In genomic region chr20:33951171-33951570, GRCh38 we compare ENCODE assay signal across 23 cellular contexts. TPM values are rescaled to one million over a fixed set of nuclear protein-coding genes. Genes with fewer than 3 reads are reported as not detected.
DNase-seq lines count a peak whose midpoint lies in the region; ATAC-seq, FAIRE-seq and TF ChIP-seq lines count a peak whose summit lies in the region.
"Had no signal": no experiment of that assay in that cellular context is flagged by ENCODE, and none has a peak within 500 bp of the region (broad histone marks: within the 10 kb centered on the region; RNA-seq: fewer than 3 reads in every experiment).

No MANE protein-coding gene starts in this region.

- POLR2A ChIA-PET in HEK293 (lab: Yijun Ruan, JAX) (interaction anchor here (0.7 kb wide), 1 partner anchor 689 kb away, joined by 3 read pairs; no protein-coding TSS in a partner anchor), HEK293T (lab: Yijun Ruan, JAX) (no interaction called here), K562 (lab: Yijun Ruan, JAX) (interaction anchor here (0.6 kb wide), 1 partner anchor 46 kb away, joined by 3 read pairs; no protein-coding TSS in a partner anchor)
- POLR2A ChIA-PET in CD4-positive, alpha-beta T cell (lab: Charles Lee), result no interaction called here

- no peak overlapping the region for H3K4me2 ChIP-seq in K562 (ENCODE audit: insufficient read depth, low read length)
- H3K4me2 ChIP-seq: BLaER1 had no signal

- no peaks in the 10 kb centered on the region for H3K79me2 ChIP-seq in K562 (ENCODE audit: control insufficient read depth, insufficient read depth, low read length)

- no peak for FAIRE-seq in K562 (lab: Jason Lieb, UNC)
- FAIRE-seq: A204.1, D721Med, G401.6, GM12891, GM19239 had no signal

- H3K9me3 ChIP-seq in HEK293 (ENCODE audit: control insufficient read depth, insufficient read depth, low read depth, low read length), result no peaks in the 10 kb centered on the region
- H3K9me3 ChIP-seq in K562 (replicated peaks; ENCODE audit: control insufficient read depth, insufficient read depth, low read depth, low read length), result peaks cover 16% of the 10 kb centered on the region
- H3K9me3 ChIP-seq in heart left ventricle, result peaks cover 0 to 32% (median 16%) of the 10 kb centered on the region in 12 donors
- H3K9me3 ChIP-seq in CD4-positive, alpha-beta T cell (ENCODE audit: control insufficient read depth, low read length), result peaks cover 23% of the 10 kb centered on the region
- H3K9me3 ChIP-seq: BE2C had no signal

- no peak overlapping the region for H3K4me3 Mint-ChIP-seq in CD4-positive, alpha-beta T cell
- H3K4me3 Mint-ChIP-seq: CD14-positive monocyte; CD4-positive, CD25-positive, alpha-beta regulatory T cell; CD8-positive, alpha-beta T cell had no signal

- ATAC-seq in K562, result no peak
- ATAC-seq in heart left ventricle, result no peak
- no peak for ATAC-seq in CD4-positive, alpha-beta T cell (ENCODE audit: poor library complexity)
- ATAC-seq: CD8-positive, alpha-beta T cell had no signal

- BruUV-seq in K562 (replicated peaks; lab: Mats Ljungman, UMichigan), result no TSS peak

- TF ChIP-seq CTCF in HEK293 (tag by site-specific recombination; IDR thresholded peaks at IDR 0.05) (no peak), K562 (IDR thresholded peaks at IDR 0.05 in 2 of 3, conservative IDR thresholded peaks at IDR 0.05 in 1 of 3; ENCODE audit: insufficient read depth in 2 of 3, low read depth in 1 of 3, low read length in 3 of 3) (no peak), heart left ventricle (IDR thresholded peaks at IDR 0.05) (no peak)
- no peak for TF ChIP-seq CTCF in CD4-positive, alpha-beta T cell (IDR thresholded peaks at IDR 0.05)

- H3K27me3 ChIP-seq in K562 (ENCODE audit: control insufficient read depth in 2 of 2, insufficient read depth in 2 of 2, low read length in 2 of 2), result peaks cover 8 to 13% of the 10 kb centered on the region in 2 experiments; a peak in 3 of 5 replicates
- H3K27me3 ChIP-seq in heart left ventricle, result no peaks in the 10 kb centered on the region
- no peaks in the 10 kb centered on the region for H3K27me3 ChIP-seq in CD4-positive, alpha-beta T cell (ENCODE audit: control insufficient read depth, insufficient read depth, low read length)
- H3K27me3 ChIP-seq: BE2C, BLaER1 had no signal

- CTCF ChIA-PET in HEK293 (lab: Yijun Ruan, JAX), result no interaction called here
- CTCF ChIA-PET in HEK293T (lab: Yijun Ruan, JAX), result no interaction called here
- CTCF ChIA-PET in K562 (lab: Yijun Ruan, JAX; ENCODE audit: low intra/inter-chr PET ratio), result no interaction called here
- CTCF ChIA-PET in CD4-positive, alpha-beta T cell (lab: Charles Lee), result no interaction called here

- H3K4me1 ChIP-seq in HEK293 (ENCODE audit: control insufficient read depth, insufficient read depth, low read length) (no peaks in the 10 kb centered on the region), K562 (replicated peaks in 1 of 2; ENCODE audit: control insufficient read depth in 2 of 2, insufficient read depth in 2 of 2, low read length in 2 of 2) (no peaks in the 10 kb centered on the region), heart left ventricle (no peaks in the 10 kb centered on the region)
- H3K4me1 ChIP-seq: BE2C, BLaER1, Caco-2 had no signal

- peaks cover 6% of the 10 kb centered on the region for H3K9me3 Mint-ChIP-seq in CD4-positive, alpha-beta T cell

- no peaks in the 10 kb centered on the region for H3K36me3 Mint-ChIP-seq in CD4-positive, alpha-beta T cell (ENCODE audit: low read depth)
- H3K36me3 Mint-ChIP-seq: CD14-positive monocyte; CD8-positive, alpha-beta T cell had no signal

- H4K20me1 ChIP-seq in K562 (replicated peaks; ENCODE audit: control insufficient read depth, insufficient read depth, low read length), result no peaks in the 10 kb centered on the region
- H4K20me1 ChIP-seq: BLaER1 had no signal

- no peaks in the 10 kb centered on the region for H3K9me1 ChIP-seq in K562 (ENCODE audit: control insufficient read depth, insufficient read depth, low read length)

- H3K27me3 Mint-ChIP-seq in CD4-positive, alpha-beta T cell, result no peaks in the 10 kb centered on the region

- H3K4me1 Mint-ChIP-seq in CD4-positive, alpha-beta T cell (ENCODE audit: low read depth), result no peaks in the 10 kb centered on the region
- H3K4me1 Mint-ChIP-seq: CD14-positive monocyte; CD4-positive, CD25-positive, alpha-beta regulatory T cell had no signal

- no peak overlapping the region for H2AFZ ChIP-seq in K562 (ENCODE audit: low read depth, low read length)

- no peak overlapping the region for H3K9ac ChIP-seq in K562 (ENCODE audit: insufficient read depth in 1 of 2, low read depth in 2 of 2, low read length in 2 of 2)
- H3K9ac ChIP-seq: BLaER1 had no signal

- TF ChIP-seq POLR2A in K562 (conservative IDR thresholded peaks at IDR 0.05), result no peak
- TF ChIP-seq POLR2A in heart left ventricle (IDR thresholded peaks at IDR 0.05), result no peak

- H3K36me3 ChIP-seq in HEK293 (ENCODE audit: control insufficient read depth in 2 of 2, insufficient read depth in 1 of 2, low read length in 2 of 2) (no peaks in the 10 kb centered on the region), K562 (ENCODE audit: control insufficient read depth, insufficient read depth, low read length) (no peaks in the 10 kb centered on the region), heart left ventricle (no peaks in the 10 kb centered on the region)
- H3K36me3 ChIP-seq: BE2C, BLaER1 had no signal

- no peak for TF ChIP-seq EP300 in K562 (IDR thresholded peaks at IDR 0.05; ENCODE audit: low read length)

- intact Hi-C loops in K562 (cut with micrococcal nuclease), result no loop called here
- intact Hi-C loops in heart left ventricle (cut with DNase I), result no loop called here
- intact Hi-C loops in CD4-positive, alpha-beta T cell (cut with DNase I, micrococcal nuclease), result no loop called here

- H3K27ac Mint-ChIP-seq in CD4-positive, alpha-beta T cell, result no peak overlapping the region
- H3K27ac Mint-ChIP-seq: CD14-positive monocyte; CD8-positive, alpha-beta T cell had no signal

- H3K4me3 ChIP-seq in HEK293 (ENCODE audit: low read depth, low read length), result no peak overlapping the region
- no peak overlapping the region for H3K4me3 ChIP-seq in K562
- H3K4me3 ChIP-seq in heart left ventricle, result no peak overlapping the region
- H3K4me3 ChIP-seq: BLaER1 had no signal

- H3K27ac ChIP-seq in HEK293 (ENCODE audit: extremely low read depth, low read depth, low read length) (no peak overlapping the region), K562 (ENCODE audit: extremely low read depth, low read depth, low read length) (no peak overlapping the region), heart left ventricle (no peak overlapping the region)
- H3K27ac ChIP-seq in CD4-positive, alpha-beta T cell (ENCODE audit: low read depth, low read length), result no peak overlapping the region
- H3K27ac ChIP-seq: BLaER1 had no signal

- in situ Hi-C loops in K562 (cut with MboI), result loop anchor here (5.0 kb wide), 1 partner anchor 116 kb away; no protein-coding TSS in a partner anchor

- DNase-seq in HEK293T (ENCODE audit: extremely low spot score) (no peak), K562 (ENCODE audit: extremely low read depth in 1 of 4, low spot score in 3 of 4) (no peak), mucosa of gallbladder (ENCODE audit: low spot score) (no peak), heart left ventricle (no peak)
- no peak for DNase-seq in CD4-positive, alpha-beta T cell
- DNase-seq: 8988T; ACHN; BE2C; C1 segment of cervical spinal cord; Caco-2; Calu3; CD4-positive, CD25-positive, alpha-beta regulatory T cell; CD8-positive, alpha-beta T cell; DMS79 treated with DMSO at 0.1 percent for 48 hours; GF-D8 had no signal

- no peak for TF ChIP-seq RAD21 in K562 (CRISPR knock-in tag; conservative IDR thresholded peaks at IDR 0.05 in 1 of 2, IDR thresholded peaks at IDR 0.05 in 1 of 2)

TF ChIP-seq in HEK293, 187 proteins besides CTCF, POLR2A, EP300 and RAD21 (continues in another document):
- TF ChIP-seq ZNF184 (tag by site-specific recombination; IDR thresholded peaks at IDR 0.05) (no peak), ZNF830 (tag by site-specific recombination; IDR thresholded peaks at IDR 0.05; ENCODE audit: low read depth) (no peak), ZFHX2 (tag by site-specific recombination; conservative IDR thresholded peaks at IDR 0.05) (peak; percentile 28; the same call in 1 of the 2 replicates)

TF ChIP-seq in HEK293T, 16 proteins besides CTCF, POLR2A, EP300 and RAD21:
- TF ChIP-seq L3MBTL2 (conservative IDR thresholded peaks at IDR 0.05) (peak; percentile 45), FOXA1 (IDR thresholded peaks at IDR 0.05) (no peak), TARDBP (IDR thresholded peaks at IDR 0.05) (no peak), SP1 (IDR thresholded peaks at IDR 0.05) (no peak), FOXK2 (IDR thresholded peaks at IDR 0.05) (no peak), LEF1 (IDR thresholded peaks at IDR 0.05; ENCODE audit: borderline replicate concordance) (no peak), ARNT (IDR thresholded peaks at IDR 0.05) (no peak)

RNA-seq across cellular contexts. Expression of gene RALY, which starts 42.5 kb away (rescaled TPM):
- total RNA-seq in K562 (2011; cell fraction: chromatin; rRNA removed; ENCODE audit: low replicate concordance), result 32.4 and 53.6 TPM in 2 replicates
- total RNA-seq in K562 (2011; cell fraction: nucleolus; rRNA removed), result 34.2 and 42.0 TPM in 2 replicates
- total RNA-seq in K562 (2011; cell fraction: nucleoplasm; rRNA removed), result 39.2 and 53.0 TPM in 2 replicates
- total RNA-seq in K562 (2014; rRNA removed) (120 and 130 TPM in 2 replicates), K562 (2014; rRNA removed; fragmentation: Illumina TruSeq; extraction: Trizol) (66.0 and 71.2 TPM in 2 replicates), K562 (2015; rRNA removed; fragmentation: Illumina TruSeq; extraction: Trizol) (125 and 130 TPM in 2 replicates), K562 (2021) (164 and 174 TPM in 2 replicates), mucosa of gallbladder (116 TPM), heart left ventricle (100 to 1,000 TPM in 7 of 9 donors, 10 to 100 TPM in 2; 99.2 to 148 (median 106) TPM)
- polyA plus RNA-seq in K562 (2011; rRNA removed) (121 and 130 TPM in 2 replicates), K562 (2014; fragmentation: Illumina TruSeq; extraction: Trizol) (128 and 152 TPM in 2 replicates), K562 (2014; fragmentation: Nextera tagmentation; extraction: Ambion mirVana) (1 to 10 TPM in 1 of 2 experiments, under 1 TPM in 1; 0.80 to 1.2 TPM), K562 (2014; rRNA removed) (207 and 219 TPM in 2 replicates), heart left ventricle (100 to 1,000 TPM; 130 to 210 TPM)
- 127 and 230 TPM in 2 replicates for polyA plus RNA-seq in K562 (2011; cell fraction: cytosol; rRNA removed)
- polyA plus RNA-seq in K562 (2011; cell fraction: nucleus; rRNA removed), result 54.0 and 67.3 TPM in 2 replicates
- polyA plus RNA-seq in K562 (2012), result 134 and 170 TPM in 2 replicates
- polyA minus RNA-seq in K562 (2011; rRNA and poly(A)+ RNA removed), result 52.4 and 62.2 TPM in 2 replicates
- polyA minus RNA-seq in K562 (2011; cell fraction: cytosol; rRNA and poly(A)+ RNA removed), result 67.6 and 72.6 TPM in 2 replicates
- polyA minus RNA-seq in K562 (2011; cell fraction: nucleus; rRNA and poly(A)+ RNA removed), result 29.5 and 41.0 TPM in 2 replicates
- total RNA-seq in CD4-positive, alpha-beta T cell, result 100 to 1,000 TPM; 112 TPM

Comparison
In these comparisons a context has a peak if more than half of its experiments do, and no peak if none do; other contexts are left out.
1. POLR2A ChIA-PET loops: an anchor here in HEK293 (0.7 kb wide) and K562 (0.6 kb wide); none called in HEK293T and CD4-positive, alpha-beta T cell.
2. Of the 44 proteins assayed by ChIP-seq in both K562 and HEK293: peak only in K562: none; only in HEK293: ZNF140; in both: none; in neither: 43.